Comparison of ENCODE assay signal across 17 cellular contexts in the genomic region with DNA sequence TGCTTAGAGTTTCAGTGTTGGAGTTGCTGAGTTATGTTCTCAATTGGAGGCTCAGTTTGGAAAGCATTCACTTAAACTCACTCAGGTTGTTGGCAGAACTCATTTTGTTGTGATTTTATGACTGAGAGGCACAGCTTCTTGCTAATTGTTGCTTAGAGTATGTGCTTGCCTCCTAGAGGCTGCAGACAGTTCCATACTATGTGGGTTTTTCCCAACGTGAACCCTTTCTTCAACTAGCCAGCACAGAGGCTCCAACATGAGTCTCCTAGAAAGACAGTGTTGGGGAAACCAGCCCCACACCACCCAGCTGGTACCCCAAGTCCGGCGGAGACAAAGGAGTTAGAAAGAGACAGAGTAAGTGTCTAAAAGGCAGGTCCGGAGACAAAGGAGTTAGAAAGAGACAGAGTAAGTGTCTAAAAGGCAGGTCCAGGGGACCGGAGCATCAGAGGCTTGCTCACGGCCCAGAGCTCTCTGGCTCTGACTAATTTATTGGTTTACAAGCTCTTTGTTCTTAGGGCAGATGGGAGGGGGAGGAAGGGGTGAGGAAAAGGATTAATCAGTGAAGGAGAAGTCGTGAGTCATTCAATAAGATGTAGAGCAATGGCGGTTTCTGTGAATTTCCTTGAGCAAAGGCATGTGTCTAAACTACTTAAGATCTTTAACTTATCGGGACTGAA.
DNase-seq lines count a peak whose midpoint lies in the region; ATAC-seq and TF ChIP-seq lines count a peak whose summit lies in the region.
"Had no signal": no experiment of that assay in that cellular context is flagged by ENCODE, and none has a peak within 500 bp of the region (broad histone marks: within the 10 kb centered on the region; RNA-seq: fewer than 3 reads in every experiment).

No MANE protein-coding gene starts in this region.

- H3K27ac Mint-ChIP-seq in HFFc6 = no peak overlapping the region
- H3K27ac Mint-ChIP-seq: naive B cell, T-cell had no signal

- ATAC-seq in HCT116 (peak; percentile 89), HG03025 (IDR thresholded peaks at IDR 0.05; ENCODE audit: low FRiP score, unreplicated experiment) (no peak), HG02642 (IDR thresholded peaks at IDR 0.05; ENCODE audit: poor library complexity, unreplicated experiment) (no peak)
- ATAC-seq: body of pancreas, T-cell had no signal

- H3K36me3 Mint-ChIP-seq in HFFc6 (ENCODE audit: low read depth) = no peaks in the 10 kb centered on the region
- H3K36me3 Mint-ChIP-seq: naive B cell, T-cell had no signal

- H3K9ac ChIP-seq in HCT116 (ENCODE audit: low read length) = peak overlapping the region; percentile 48

- peak; percentile 20; the same call in 1 of the 2 replicates for TF ChIP-seq RAD21 in HCT116 (IDR thresholded peaks at IDR 0.05; ENCODE audit: low read depth)

- no peaks in the 10 kb centered on the region for H3K4me1 Mint-ChIP-seq in HFFc6 (ENCODE audit: low read depth)
- H3K4me1 Mint-ChIP-seq: naive B cell, T-cell had no signal

- H4K20me1 ChIP-seq in HCT116 (ENCODE audit: insufficient read depth) = no peaks in the 10 kb centered on the region
- H4K20me1 ChIP-seq in hepatocyte (ENCODE audit: insufficient read depth, poor library complexity, severe bottlenecking) = no peaks in the 10 kb centered on the region

- POLR2A ChIA-PET in HCT116 (lab: Charles Lee) = interaction anchor here (0.6 kb wide), 1 partner anchor 303 kb away, joined by 3 read pairs; no protein-coding TSS in a partner anchor
- POLR2A ChIA-PET in RWPE1 (lab: Yijun Ruan, JAX; ENCODE audit: low non-redundant PET) = no interaction called here

- intact Hi-C loops in HCT116 (cut with micrococcal nuclease) = no loop called here

- H3K36me3 ChIP-seq in HCT116 (ENCODE audit: control insufficient read depth in 1 of 2, insufficient read depth in 2 of 2, low read length in 2 of 2) = no peaks in the 10 kb centered on the region
- no peaks in the 10 kb centered on the region for H3K36me3 ChIP-seq in hepatocyte (replicated peaks; ENCODE audit: insufficient read depth, low read depth)
- H3K36me3 ChIP-seq: left ventricle myocardium inferior had no signal

- peaks cover 55% of the 10 kb centered on the region for H3K9me3 Mint-ChIP-seq in HFFc6

- H3K4me2 ChIP-seq in HCT116 (ENCODE audit: low read length) (peak overlapping the region; percentile 77), hepatocyte (peak overlapping the region; percentile 45)

- no peaks in the 10 kb centered on the region for H3K9me3 ChIP-seq in HCT116 (ENCODE audit: control insufficient read depth in 1 of 2, insufficient read depth in 1 of 2, low read depth in 1 of 2, low read length in 2 of 2)
- H3K9me3 ChIP-seq in hepatocyte (ENCODE audit: low read depth) = no peaks in the 10 kb centered on the region
- H3K9me3 ChIP-seq: body of pancreas had no signal

- no peaks in the 10 kb centered on the region; the same call in 1 of the 2 replicates for H3K27me3 Mint-ChIP-seq in HFFc6 (ENCODE audit: insufficient read depth)
- H3K27me3 Mint-ChIP-seq: naive B cell, T-cell had no signal

- WGBS in hepatocyte (ENCODE audit: low lambda C conversion rate, missing lambda C conversion rate) = 24% methylated on average over 9 of the region's 9 CpGs

- TF ChIP-seq POLR2A in HCT116 (IDR thresholded peaks at IDR 0.05; ENCODE audit: borderline replicate concordance, extremely low read depth, insufficient read depth, insufficient read length) = no peak

- peak; percentile 85 for DNase-seq in HCT116 (ENCODE audit: low read depth, low spot score)
- DNase-seq in RWPE1 (ENCODE audit: low spot score) = peak; percentile 5
- peak; percentile 70 for DNase-seq in hepatocyte (ENCODE audit: low spot score)
- DNase-seq in renal cortical epithelial cell (ENCODE audit: low read depth) = peak; percentile 90
- DNase-seq in COR-L47 (lab: John Stamatoyannopoulos, UW) = no peak
- DNase-seq in HFFc6 = no peak
- DNase-seq: activated CD4-positive, CD25-positive, alpha-beta regulatory T cell; activated gamma-delta T cell treated with Interleukin-2 at 50 U/mL for 16 hours; AML-193; body of pancreas; left ventricle myocardium inferior; naive B cell; NCI-H2081 treated with DMSO at 0.1 percent for 48 hours; NCI-H774; T-cell had no signal

- RAD21 ChIA-PET in HCT116 (lab: Charles Lee; ENCODE audit: low non-redundant PET in 1 of 2, low total read pairs in 2 of 2, uncharacterized antibody in 2 of 2, unreplicated experiment in 2 of 2) = no interaction called here

- H3K4me3 ChIP-seq in HCT116 (replicated peaks in 1 of 2; ENCODE audit: low read depth in 1 of 2, low read length in 2 of 2) = peak overlapping the region; percentile 9 to 42; a peak in 3 of 4 replicates
- no peak overlapping the region for H3K4me3 ChIP-seq in hepatocyte
- H3K4me3 ChIP-seq: body of pancreas, left ventricle myocardium inferior had no signal

- H3K9me2 ChIP-seq in HCT116 (ENCODE audit: insufficient read depth) (no peaks in the 10 kb centered on the region), hepatocyte (replicated peaks; ENCODE audit: insufficient read depth) (no peaks in the 10 kb centered on the region)

- H3K27me3 ChIP-seq in HCT116 (ENCODE audit: insufficient read depth, low read length) (no peaks in the 10 kb centered on the region), hepatocyte (no peaks in the 10 kb centered on the region)
- H3K27me3 ChIP-seq: body of pancreas had no signal

- H3K4me3 Mint-ChIP-seq in HFFc6 = no peak overlapping the region
- H3K4me3 Mint-ChIP-seq: naive B cell, T-cell had no signal

- peaks cover 11 to 25% of the 10 kb centered on the region in 2 experiments for H3K4me1 ChIP-seq in HCT116 (ENCODE audit: control insufficient read depth in 1 of 2, insufficient read depth in 2 of 2, low read length in 2 of 2)
- no peaks in the 10 kb centered on the region for H3K4me1 ChIP-seq in hepatocyte (ENCODE audit: insufficient read depth)
- H3K4me1 ChIP-seq: body of pancreas, left ventricle myocardium inferior had no signal

- no peak; a peak in 1 of 6 replicates for TF ChIP-seq CTCF in HCT116 (IDR thresholded peaks at IDR 0.05 in 2 of 3, conservative IDR thresholded peaks at IDR 0.05 in 1 of 3; ENCODE audit: borderline replicate concordance in 1 of 3, insufficient read depth in 1 of 3, low read depth in 2 of 3, low read length in 2 of 3)
- no peak for TF ChIP-seq CTCF in RWPE1 (conservative IDR thresholded peaks at IDR 0.05; ENCODE audit: low read depth)
- no peak for TF ChIP-seq CTCF in hepatocyte (IDR thresholded peaks at IDR 0.05; ENCODE audit: poor library complexity)
- TF ChIP-seq CTCF in HFFc6 (IDR thresholded peaks at IDR 0.05) = no peak

- H2AFZ ChIP-seq in HCT116 (ENCODE audit: low read depth, low read length, poor library complexity, severe bottlenecking) (peak overlapping the region; percentile 72), hepatocyte (no peak overlapping the region)

- H3K27ac ChIP-seq in HCT116 (ENCODE audit: low read depth, low read length) = peak overlapping the region; percentile 67
- no peak overlapping the region for H3K27ac ChIP-seq in RWPE1
- peak overlapping the region; percentile 87 for H3K27ac ChIP-seq in hepatocyte
- H3K27ac ChIP-seq: body of pancreas, left ventricle myocardium inferior had no signal

- no TSS peak for BruUV-seq in HCT116 (replicated peaks; lab: Mats Ljungman, UMichigan)

- CTCF ChIA-PET in HCT116 (lab: Charles Lee) (no interaction called here), RWPE1 (lab: Yijun Ruan, JAX) (no interaction called here)

- H3K79me2 ChIP-seq in HCT116 (ENCODE audit: insufficient read depth, low read length) = no peaks in the 10 kb centered on the region
- H3K79me2 ChIP-seq in hepatocyte = no peaks in the 10 kb centered on the region

TF ChIP-seq in HCT116, 20 proteins besides CTCF, POLR2A, EP300 and RAD21:
- TF ChIP-seq TCF7L2 (IDR thresholded peaks at IDR 0.05; ENCODE audit: borderline replicate concordance, extremely low read depth, insufficient read depth, insufficient read length) = peak; percentile 95
- TF ChIP-seq FOSL1 (IDR thresholded peaks at IDR 0.05; ENCODE audit: low read depth) = peak; percentile 64
- no peak for TF ChIP-seq EGR1 (IDR thresholded peaks at IDR 0.05; ENCODE audit: low read depth)
- no peak for TF ChIP-seq CEBPB (IDR thresholded peaks at IDR 0.05; ENCODE audit: low read depth)
- TF ChIP-seq JUND (IDR thresholded peaks at IDR 0.05) = peak; percentile 67
- TF ChIP-seq CBX3 (IDR thresholded peaks at IDR 0.05; ENCODE audit: low read depth) = 0 out of 2 replicates have a peak, but pooled peaks have one; percentile 70
- peak; percentile 39; the same call in 1 of the 2 replicates for TF ChIP-seq POLR2AphosphoS5 (IDR thresholded peaks at IDR 0.05; ENCODE audit: low read depth, low read length)
- peak; percentile 57 for TF ChIP-seq SP1 (IDR thresholded peaks at IDR 0.05; ENCODE audit: low read depth)
- TF ChIP-seq EZH2 (IDR thresholded peaks at IDR 0.05) = no peak
- peak; percentile 52 for TF ChIP-seq YY1 (IDR thresholded peaks at IDR 0.05; ENCODE audit: extremely low read depth, insufficient replicate concordance, low read depth, low read length)

Comparison
In these comparisons a context has a peak if more than half of its experiments do, and no peak if none do; other contexts are left out.
1. DNase-seq: peak in HCT116 (single experiment), RWPE1 (single experiment), hepatocyte (single experiment) and renal cortical epithelial cell (single experiment); none in COR-L47 (single experiment) and HFFc6 (single experiment).